ENCODE assay signal across 14 cellular contexts in genomic region chr1:80540605-80541004, GRCh38.
DNase-seq lines count a peak whose midpoint lies in the region; ATAC-seq and TF ChIP-seq lines count a peak whose summit lies in the region.
"Had no signal": no experiment of that assay in that cellular context is flagged by ENCODE, and none has a peak within 500 bp of the region (broad histone marks: within the 10 kb centered on the region; RNA-seq: fewer than 3 reads in every experiment).

No MANE protein-coding gene starts in this region.

- peak overlapping the region in 2 of 3 experiments; percentile 61 to 88 for H3K4me3 Mint-ChIP-seq in nephron
- no peak overlapping the region for H3K4me3 Mint-ChIP-seq in effector memory CD8-positive, alpha-beta T cell
- no peak overlapping the region for H3K4me3 Mint-ChIP-seq in activated CD4-positive, alpha-beta memory T cell treated with anti-CD3 and anti-CD28 coated beads, Interleukin-2, amount 10 ng/mL, durations not matched to agents 7 days and 5 days
- H3K4me3 Mint-ChIP-seq: CD4-positive, CD25-positive, alpha-beta regulatory T cell had no signal

- no peak for ATAC-seq in effector memory CD8-positive, alpha-beta T cell (replicated peaks)
- no peak for ATAC-seq in GM21360 (IDR thresholded peaks at IDR 0.05; ENCODE audit: unreplicated experiment)
- ATAC-seq: HCT116 had no signal

- H3K27me3 Mint-ChIP-seq in nephron (ENCODE audit: low read depth): no peaks in the 10 kb centered on the region
- H3K27me3 Mint-ChIP-seq in effector memory CD8-positive, alpha-beta T cell: no peaks in the 10 kb centered on the region
- H3K27me3 Mint-ChIP-seq in activated CD4-positive, alpha-beta memory T cell treated with anti-CD3 and anti-CD28 coated beads, Interleukin-2, amount 10 ng/mL, durations not matched to agents 7 days and 5 days: no peaks in the 10 kb centered on the region
- H3K27me3 Mint-ChIP-seq: CD4-positive, CD25-positive, alpha-beta regulatory T cell had no signal

- H3K27ac Mint-ChIP-seq in nephron: peak overlapping the region in 1 of 3 experiments; percentile 98
- no peak overlapping the region for H3K27ac Mint-ChIP-seq in effector memory CD8-positive, alpha-beta T cell
- no peak overlapping the region for H3K27ac Mint-ChIP-seq in activated CD4-positive, alpha-beta memory T cell treated with anti-CD3 and anti-CD28 coated beads, Interleukin-2, amount 10 ng/mL, durations not matched to agents 7 days and 5 days
- H3K27ac Mint-ChIP-seq: CD4-positive, CD25-positive, alpha-beta regulatory T cell had no signal

- no peaks in the 10 kb centered on the region for H3K9me3 Mint-ChIP-seq in nephron
- peaks cover 4 to 15% of the 10 kb centered on the region in 2 donors for H3K9me3 Mint-ChIP-seq in effector memory CD8-positive, alpha-beta T cell
- H3K9me3 Mint-ChIP-seq in activated CD4-positive, alpha-beta memory T cell treated with anti-CD3 and anti-CD28 coated beads, Interleukin-2, amount 10 ng/mL, durations not matched to agents 7 days and 5 days: peaks cover 2% of the 10 kb centered on the region

- POLR2A ChIA-PET in activated CD4-positive, alpha-beta memory T cell treated with anti-CD3 and anti-CD28 coated beads, Interleukin-2, amount 10 ng/mL, durations not matched to agents 7 days and 5 days (lab: Charles Lee): no interaction called here

- H3K36me3 Mint-ChIP-seq in nephron (ENCODE audit: low read depth): peaks cover 7% of the 10 kb centered on the region
- no peaks in the 10 kb centered on the region for H3K36me3 Mint-ChIP-seq in effector memory CD8-positive, alpha-beta T cell (ENCODE audit: insufficient read depth)
- H3K36me3 Mint-ChIP-seq in activated CD4-positive, alpha-beta memory T cell treated with anti-CD3 and anti-CD28 coated beads, Interleukin-2, amount 10 ng/mL, durations not matched to agents 7 days and 5 days (ENCODE audit: low read depth): no peaks in the 10 kb centered on the region
- H3K36me3 Mint-ChIP-seq: CD4-positive, CD25-positive, alpha-beta regulatory T cell had no signal

- TF ChIP-seq CTCF in fibroblast of mammary gland (conservative IDR thresholded peaks at IDR 0.05; ENCODE audit: control insufficient read depth, insufficient read depth, low read depth, low read length): no peak
- no peak for TF ChIP-seq CTCF in nephron (IDR thresholded peaks at IDR 0.05; ENCODE audit: unreplicated experiment in 3 of 3)

- CTCF ChIA-PET in activated CD4-positive, alpha-beta memory T cell treated with anti-CD3 and anti-CD28 coated beads, Interleukin-2, amount 10 ng/mL, durations not matched to agents 7 days and 5 days (lab: Charles Lee): no interaction called here

- H3K4me1 Mint-ChIP-seq in nephron: no peaks in the 10 kb centered on the region
- no peaks in the 10 kb centered on the region for H3K4me1 Mint-ChIP-seq in effector memory CD8-positive, alpha-beta T cell (ENCODE audit: low read depth in 2 of 2)
- H3K4me1 Mint-ChIP-seq in activated CD4-positive, alpha-beta memory T cell treated with anti-CD3 and anti-CD28 coated beads, Interleukin-2, amount 10 ng/mL, durations not matched to agents 7 days and 5 days: no peaks in the 10 kb centered on the region
- H3K4me1 Mint-ChIP-seq: CD4-positive, CD25-positive, alpha-beta regulatory T cell had no signal

- DNase-seq in HCEC 1CT (peak; percentile 10), amniotic epithelial cell (ENCODE audit: low read depth) (peak; percentile 44), fibroblast of mammary gland (ENCODE audit: low read depth) (peak; percentile 1)
- DNase-seq in effector memory CD8-positive, alpha-beta T cell: no peak
- DNase-seq in activated CD4-positive, alpha-beta memory T cell treated with anti-CD3 and anti-CD28 coated beads, Interleukin-2, amount 10 ng/mL, durations not matched to agents 7 days and 5 days: no peak
- DNase-seq: 8988T; ACHN; CD4-positive, CD25-positive, alpha-beta regulatory T cell; DMS53; GF-D8 had no signal

- no peak overlapping the region for H3K4me3 ChIP-seq in fibroblast of mammary gland (ENCODE audit: control insufficient read depth, low read depth, low read length)
- H3K4me3 ChIP-seq: BLaER1 treated with 17β-estradiol and CSF1 and Interleukin-3, amounts not matched to agents 10 nM and 100 nM had no signal

Comparison
In these comparisons a context has a peak if more than half of its experiments do, and no peak if none do; other contexts are left out.
1. DNase-seq: peak in HCEC 1CT (single experiment), amniotic epithelial cell (single experiment) and fibroblast of mammary gland (single experiment); none in effector memory CD8-positive, alpha-beta T cell (0 of 3) and activated CD4-positive, alpha-beta memory T cell treated with anti-CD3 and anti-CD28 coated beads, Interleukin-2, amount 10 ng/mL, durations not matched to agents 7 days and 5 days (single experiment).
2. H3K4me3 Mint-ChIP-seq: peak in nephron (2 of 3); none in effector memory CD8-positive, alpha-beta T cell (0 of 2) and activated CD4-positive, alpha-beta memory T cell treated with anti-CD3 and anti-CD28 coated beads, Interleukin-2, amount 10 ng/mL, durations not matched to agents 7 days and 5 days (single experiment).